ENCODE assay signal across 31 cellular contexts in the genomic region with DNA sequence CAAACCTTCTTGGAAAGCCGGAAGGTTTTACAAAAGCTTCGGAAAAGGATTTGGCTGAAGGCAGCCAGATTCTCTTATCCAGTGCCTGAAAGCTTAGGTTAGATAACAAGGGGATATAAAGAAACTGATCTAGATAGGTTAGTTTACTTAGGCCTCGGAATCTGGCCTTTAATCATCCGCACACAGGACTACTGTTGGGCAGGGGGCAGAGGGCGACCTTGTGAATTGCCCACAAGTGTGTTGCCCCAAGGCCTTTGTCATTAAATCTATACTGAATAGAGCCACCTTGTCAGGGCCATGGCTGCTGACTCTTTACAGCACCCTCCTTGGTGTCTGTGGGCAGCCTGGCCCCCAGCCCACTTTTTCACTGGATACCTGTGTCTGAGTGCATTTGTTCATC. TPM values are rescaled to one million over a fixed set of nuclear protein-coding genes. Genes with fewer than 3 reads are reported as not detected.
DNase-seq lines count a peak whose midpoint lies in the region; ATAC-seq, FAIRE-seq and TF ChIP-seq lines count a peak whose summit lies in the region.
"Had no signal": no experiment of that assay in that cellular context is flagged by ENCODE, and none has a peak within 500 bp of the region (broad histone marks: within the 10 kb centered on the region; RNA-seq: fewer than 3 reads in every experiment).

No MANE protein-coding gene starts in this region.

- TF ChIP-seq CTCF in Caco-2 (IDR thresholded peaks at IDR 0.05; ENCODE audit: insufficient read depth in 1 of 2, low read depth in 1 of 2, low read length in 1 of 2, severe bottlenecking in 1 of 2, unreplicated experiment in 1 of 2): no peak
- TF ChIP-seq CTCF in GM23338 (conservative IDR thresholded peaks at IDR 0.05; ENCODE audit: low read depth in 2 of 2): no peak
- TF ChIP-seq CTCF in endodermal cell (conservative IDR thresholded peaks at IDR 0.05): no peak
- no peak for TF ChIP-seq CTCF in kidney (IDR thresholded peaks at IDR 0.05; ENCODE audit: borderline replicate concordance, extremely low read depth, insufficient read depth)
- no peak for TF ChIP-seq CTCF in suprapubic skin (IDR thresholded peaks at IDR 0.05)
- TF ChIP-seq CTCF in D721Med (IDR thresholded peaks at IDR 0.05; ENCODE audit: insufficient read depth, missing control alignments): no peak

- no peaks in the 10 kb centered on the region for H3K36me3 Mint-ChIP-seq in Caco-2 (ENCODE audit: insufficient read depth, unreplicated experiment)
- no peaks in the 10 kb centered on the region for H3K36me3 Mint-ChIP-seq in GM23338 (ENCODE audit: low read depth)
- H3K36me3 Mint-ChIP-seq in endodermal cell (ENCODE audit: low read depth): no peaks in the 10 kb centered on the region
- H3K36me3 Mint-ChIP-seq: CD14-positive monocyte; CD4-positive, CD25-positive, alpha-beta regulatory T cell had no signal

- POLR2A ChIA-PET in Caco-2 (lab: Charles Lee): no interaction called here

- peak; percentile 38 to 61 for DNase-seq in Caco-2
- no peak for DNase-seq in GM23338 (ENCODE audit: low spot score)
- DNase-seq in endodermal cell: no peak
- peak; percentile 29 for DNase-seq in kidney
- DNase-seq in trophoblast cell: no peak
- no peak for DNase-seq in suprapubic skin (ENCODE audit: low spot score in 2 of 2)
- no peak for DNase-seq in D721Med (ENCODE audit: insufficient read length, low spot score)
- DNase-seq: 8988T; ACHN; BE2C; C1 segment of cervical spinal cord; Calu3; CD4-positive, alpha-beta memory T cell; CD4-positive, CD25-positive, alpha-beta regulatory T cell; CD8-positive, alpha-beta memory T cell; COR-L47; DMS 273 treated with DMSO at 0.1 percent for 48 hours; DMS153; DMS53; DMS79; DND-41; EL; GDM1 had no signal

- CTCF ChIA-PET in Caco-2 (lab: Charles Lee): no interaction called here

- no peak overlapping the region for H3K4me2 ChIP-seq in GM23338
- H3K4me2 ChIP-seq in trophoblast cell (ENCODE audit: low read length): no peak overlapping the region
- H3K4me2 ChIP-seq: BLaER1 had no signal

- H3K4me1 Mint-ChIP-seq in Caco-2 (ENCODE audit: low read depth, unreplicated experiment): peaks cover 26% of the 10 kb centered on the region
- H3K4me1 Mint-ChIP-seq in GM23338: no peaks in the 10 kb centered on the region
- no peaks in the 10 kb centered on the region for H3K4me1 Mint-ChIP-seq in endodermal cell
- H3K4me1 Mint-ChIP-seq: CD14-positive monocyte; CD4-positive, alpha-beta memory T cell; CD4-positive, CD25-positive, alpha-beta regulatory T cell; CD8-positive, alpha-beta memory T cell had no signal

- H2BK120ac ChIP-seq in trophoblast cell (ENCODE audit: insufficient read depth, low read length, poor library complexity): no peak overlapping the region

- H3K9ac ChIP-seq in endodermal cell (ENCODE audit: extremely low read depth, low read length, poor library complexity, severe bottlenecking) (no peak overlapping the region), kidney (ENCODE audit: low read length in 2 of 2) (no peak overlapping the region), trophoblast cell (ENCODE audit: low read length) (no peak overlapping the region)
- H3K9ac ChIP-seq: BLaER1 had no signal

- H3K23ac ChIP-seq in trophoblast cell (ENCODE audit: low read length): no peak overlapping the region

- no peak overlapping the region for H3K27ac ChIP-seq in GM23338 (ENCODE audit: low read depth)
- H3K27ac ChIP-seq in endodermal cell (ENCODE audit: low read depth, low read length): no peak overlapping the region
- no peak overlapping the region for H3K27ac ChIP-seq in kidney (ENCODE audit: low read depth in 2 of 2, low read length in 2 of 2)
- no peak overlapping the region for H3K27ac ChIP-seq in trophoblast cell (ENCODE audit: low read depth, low read length)
- H3K27ac ChIP-seq in suprapubic skin: no peak overlapping the region
- H3K27ac ChIP-seq: BLaER1 had no signal

- peaks cover 36% of the 10 kb centered on the region for H3K9me3 ChIP-seq in Caco-2
- H3K9me3 ChIP-seq in endodermal cell (ENCODE audit: control insufficient read depth, low read length): peaks cover 76% of the 10 kb centered on the region
- no peaks in the 10 kb centered on the region for H3K9me3 ChIP-seq in kidney (ENCODE audit: control insufficient read depth in 1 of 2, low read length in 2 of 2)
- H3K9me3 ChIP-seq in trophoblast cell (ENCODE audit: insufficient read depth, low read depth, low read length): no peaks in the 10 kb centered on the region
- H3K9me3 ChIP-seq in suprapubic skin: peaks cover 5% of the 10 kb centered on the region
- H3K9me3 ChIP-seq: BE2C had no signal

- no peaks in the 10 kb centered on the region for H4K20me1 ChIP-seq in GM23338 (replicated peaks; ENCODE audit: insufficient read depth)
- H4K20me1 ChIP-seq: BLaER1 had no signal

- H3K9me3 Mint-ChIP-seq in Caco-2 (ENCODE audit: unreplicated experiment): peaks cover 58% of the 10 kb centered on the region
- H3K9me3 Mint-ChIP-seq in GM23338: peaks cover 5% of the 10 kb centered on the region; the same call in 1 of the 3 replicates
- H3K9me3 Mint-ChIP-seq in endodermal cell: peaks cover 44% of the 10 kb centered on the region

- H3K27me3 ChIP-seq in Caco-2 (replicated peaks; ENCODE audit: control insufficient read depth, insufficient read depth, low read length): no peaks in the 10 kb centered on the region
- H3K27me3 ChIP-seq in GM23338 (ENCODE audit: insufficient read depth): no peaks in the 10 kb centered on the region
- no peaks in the 10 kb centered on the region for H3K27me3 ChIP-seq in endodermal cell (ENCODE audit: control insufficient read depth, insufficient read depth, low read length, poor library complexity, severe bottlenecking)
- no peaks in the 10 kb centered on the region for H3K27me3 ChIP-seq in trophoblast cell (ENCODE audit: insufficient read depth, low read length)
- no peaks in the 10 kb centered on the region for H3K27me3 ChIP-seq in suprapubic skin
- H3K27me3 ChIP-seq: BE2C, BLaER1 had no signal

- intact Hi-C loops in Caco-2 (cut with micrococcal nuclease; ENCODE audit: unreplicated experiment): no loop called here
- intact Hi-C loops in kidney (cut with DNase I): no loop called here

- H3K4me3 ChIP-seq in Caco-2 (ENCODE audit: low read depth, low read length) (no peak overlapping the region), GM23338 (no peak overlapping the region), endodermal cell (ENCODE audit: low read length) (peak overlapping the region; percentile 22), kidney (ENCODE audit: low read length in 2 of 2) (no peak overlapping the region), trophoblast cell (ENCODE audit: low read depth, low read length) (no peak overlapping the region), suprapubic skin (no peak overlapping the region)
- H3K4me3 ChIP-seq: BLaER1, GM12878 had no signal

- no TSS peak for BruUV-seq in Caco-2 (replicated peaks; lab: Mats Ljungman, UMichigan)

- H2AFZ ChIP-seq in GM23338 (0 out of 2 replicates have a peak overlapping the region, but pooled peaks have one; percentile 23), trophoblast cell (ENCODE audit: insufficient read depth, low read length, poor library complexity) (no peak overlapping the region)

- H3K14ac ChIP-seq in trophoblast cell (ENCODE audit: low read length): no peak overlapping the region

- no peak overlapping the region for H2BK12ac ChIP-seq in trophoblast cell (ENCODE audit: low read length)

- H3K27me3 Mint-ChIP-seq in Caco-2 (ENCODE audit: insufficient read depth, unreplicated experiment) (no peaks in the 10 kb centered on the region), GM23338 (ENCODE audit: insufficient read depth, low read depth, poor library complexity) (peaks cover 2% of the 10 kb centered on the region), endodermal cell (ENCODE audit: insufficient read depth) (peaks cover 10% of the 10 kb centered on the region)

- H3K27ac Mint-ChIP-seq in Caco-2 (ENCODE audit: unreplicated experiment) (peak overlapping the region; percentile 5), GM23338 (no peak overlapping the region), endodermal cell (no peak overlapping the region)
- H3K27ac Mint-ChIP-seq: CD14-positive monocyte; CD8-positive, alpha-beta memory T cell had no signal

- H4K8ac ChIP-seq in trophoblast cell (ENCODE audit: low read depth, low read length): no peak overlapping the region

- no peak overlapping the region for H3K4ac ChIP-seq in trophoblast cell (ENCODE audit: low read depth, low read length)

- H3K4me3 Mint-ChIP-seq in Caco-2 (ENCODE audit: unreplicated experiment): no peak overlapping the region
- no peak overlapping the region for H3K4me3 Mint-ChIP-seq in GM23338
- H3K4me3 Mint-ChIP-seq in endodermal cell: no peak overlapping the region
- H3K4me3 Mint-ChIP-seq: CD14-positive monocyte; CD4-positive, alpha-beta memory T cell; CD4-positive, CD25-positive, alpha-beta regulatory T cell; CD8-positive, alpha-beta memory T cell had no signal

- FAIRE-seq in kidney (lab: Jason Lieb, UNC) (no peak), D721Med (lab: Jason Lieb, UNC) (no peak)
- FAIRE-seq: A204.1, GM12878, GM12892, GM18507, GM19239 had no signal

- no peaks in the 10 kb centered on the region for H3K79me2 ChIP-seq in GM23338 (replicated peaks; ENCODE audit: insufficient read depth)
- no peaks in the 10 kb centered on the region for H3K79me2 ChIP-seq in trophoblast cell (ENCODE audit: control insufficient read depth, insufficient read depth, low read length, poor library complexity)

- TF ChIP-seq POLR2A in suprapubic skin (IDR thresholded peaks at IDR 0.05): no peak

- no peak overlapping the region for H2BK5ac ChIP-seq in trophoblast cell (ENCODE audit: low read depth, low read length, poor library complexity)

- H3K79me1 ChIP-seq in trophoblast cell (ENCODE audit: low read length): no peaks in the 10 kb centered on the region

- H3K18ac ChIP-seq in trophoblast cell (ENCODE audit: low read length): no peak overlapping the region

- no peak for TF ChIP-seq EP300 in suprapubic skin (IDR thresholded peaks at IDR 0.05)

- H3F3A ChIP-seq in GM23338 (replicated peaks; ENCODE audit: low read depth): no peaks in the 10 kb centered on the region

- ATAC-seq in GM23338 (no peak), HG03469 (IDR thresholded peaks at IDR 0.05; ENCODE audit: unreplicated experiment) (no peak)
- ATAC-seq: GM12878 had no signal

- H3K4me1 ChIP-seq in Caco-2 (peaks cover 11% of the 10 kb centered on the region; the same call in 1 of the 2 replicates), GM23338 (ENCODE audit: insufficient read depth) (no peaks in the 10 kb centered on the region), endodermal cell (ENCODE audit: control insufficient read depth, insufficient read depth, low read length) (no peaks in the 10 kb centered on the region), kidney (ENCODE audit: control insufficient read depth in 1 of 2, insufficient read depth in 1 of 2, low read depth in 1 of 2, low read length in 2 of 2) (no peaks in the 10 kb centered on the region), trophoblast cell (ENCODE audit: control insufficient read depth in 1 of 2, insufficient read depth in 2 of 2, low read length in 2 of 2) (peaks cover 0 to 2% of the 10 kb centered on the region in 2 experiments), suprapubic skin (no peaks in the 10 kb centered on the region)
- H3K4me1 ChIP-seq: BE2C, BLaER1 had no signal

- 86 to 96% methylated on average over 5 of the region's 5 CpGs for WGBS in endodermal cell (ENCODE audit: insufficient coverage in 1 of 2, insufficient read length in 1 of 2), 2 experiments
- no CpG with 5 or more reads among the region's 5 CpGs for WGBS in trophoblast cell (ENCODE audit: extremely low coverage, insufficient coverage, insufficient read length)
- 83% methylated on average over 5 of the region's 5 CpGs for WGBS in suprapubic skin

- H2AK5ac ChIP-seq in trophoblast cell (ENCODE audit: low read length): no peak overlapping the region

- H4K12ac ChIP-seq in trophoblast cell (ENCODE audit: low read depth, low read length): no peak overlapping the region

- H3K9me2 ChIP-seq in GM23338 (ENCODE audit: insufficient read depth): no peaks in the 10 kb centered on the region

- H3K36me3 ChIP-seq in Caco-2 (ENCODE audit: control insufficient read depth, insufficient read depth, low read length) (no peaks in the 10 kb centered on the region), GM23338 (ENCODE audit: insufficient read depth) (no peaks in the 10 kb centered on the region), endodermal cell (ENCODE audit: control insufficient read depth, insufficient read depth, low read length) (no peaks in the 10 kb centered on the region), kidney (ENCODE audit: control insufficient read depth in 1 of 2, insufficient read depth in 2 of 2, low read length in 2 of 2) (no peaks in the 10 kb centered on the region), trophoblast cell (ENCODE audit: control insufficient read depth in 1 of 2, insufficient read depth in 2 of 2, low read length in 2 of 2) (no peaks in the 10 kb centered on the region), suprapubic skin (no peaks in the 10 kb centered on the region)
- H3K36me3 ChIP-seq: BE2C, BLaER1 had no signal

- no peak overlapping the region for H4K91ac ChIP-seq in trophoblast cell (ENCODE audit: low read depth, low read length)

RNA-seq across cellular contexts. Expression of a gene that starts 9.7 kb away (rescaled TPM):
- total RNA-seq in Caco-2 (2022) (75.2 and 76.4 TPM in 2 replicates), endodermal cell (10 to 100 TPM; 56.9 to 65.8 TPM), kidney (37.4 TPM), suprapubic skin (10 to 100 TPM; 13.4 to 16.4 (median 15.0) TPM)
- 52.6 and 57.4 TPM in 2 replicates for total RNA-seq in GM23338 (2014; rRNA removed; shearing (Covaris generic))
- polyA plus RNA-seq in GM23338 (2016; fragmentation: Nextera tagmentation; extraction: Ambion mirVana) (18.8 and 26.6 TPM in 2 replicates), kidney (ENCODE audit: insufficient read depth, low read depth, low replicate concordance) (17.4 TPM)
- polyA plus RNA-seq in endodermal cell (2013, experiment 1 of 2): 51.5 TPM
- polyA plus RNA-seq in endodermal cell (2013, experiment 2 of 2): 46.6 TPM
- 34.4 and 36.3 TPM in 2 replicates for polyA plus RNA-seq in trophoblast cell (2013)

Comparison
In these comparisons a context has a peak if more than half of its experiments do, and no peak if none do; other contexts are left out.
1. DNase-seq: peak in Caco-2 (2 of 2) and kidney (single experiment); none in GM23338 (single experiment), endodermal cell (single experiment), trophoblast cell (0 of 2), suprapubic skin (0 of 2) and D721Med (single experiment).